In genomic region chr14:91067186-91067585, GRCh38 we compare ENCODE assay signal across 12 cellular contexts. TPM values are rescaled to one million over a fixed set of nuclear protein-coding genes. Genes with fewer than 3 reads are reported as not detected.
DNase-seq lines count a peak whose midpoint lies in the region; ATAC-seq and TF ChIP-seq lines count a peak whose summit lies in the region.
"Had no signal": no experiment of that assay in that cellular context is flagged by ENCODE, and none has a peak within 500 bp of the region (broad histone marks: within the 10 kb centered on the region; RNA-seq: fewer than 3 reads in every experiment).

No MANE protein-coding gene starts in this region.

- H3K27ac Mint-ChIP-seq in T-helper 17 cell, result no peak overlapping the region
- H3K27ac Mint-ChIP-seq in activated naive CD4-positive, alpha-beta T cell treated with anti-CD3 and anti-CD28 coated beads, Interleukin-2, amount 10 ng/mL, durations not matched to agents 7 days and 5 days, result peak overlapping the region; percentile 81

- no peaks in the 10 kb centered on the region for H3K27me3 ChIP-seq in Loucy (ENCODE audit: insufficient read depth, low read length, poor library complexity, severe bottlenecking)
- no peaks in the 10 kb centered on the region for H3K27me3 ChIP-seq in spleen (replicated peaks in 1 of 7)
- no peaks in the 10 kb centered on the region for H3K27me3 ChIP-seq in trophoblast cell (ENCODE audit: insufficient read depth, low read length)

- H3K79me2 ChIP-seq in Loucy (ENCODE audit: insufficient read depth, low read length), result peaks cover 8% of the 10 kb centered on the region; the same call in 1 of the 2 replicates
- no peaks in the 10 kb centered on the region for H3K79me2 ChIP-seq in trophoblast cell (ENCODE audit: control insufficient read depth, insufficient read depth, low read length, poor library complexity)

- intact Hi-C loops in spleen (cut with DNase I; ENCODE audit: low total_unique reads), result no loop called here

- no peak overlapping the region for H3K14ac ChIP-seq in trophoblast cell (ENCODE audit: low read length)

- peaks cover 2% of the 10 kb centered on the region for H3K36me3 Mint-ChIP-seq in T-helper 17 cell (ENCODE audit: low read depth)
- peaks cover 43% of the 10 kb centered on the region for H3K36me3 Mint-ChIP-seq in activated naive CD4-positive, alpha-beta T cell treated with anti-CD3 and anti-CD28 coated beads, Interleukin-2, amount 10 ng/mL, durations not matched to agents 7 days and 5 days

- peaks cover 54% of the 10 kb centered on the region for H3K4me1 Mint-ChIP-seq in T-helper 17 cell
- H3K4me1 Mint-ChIP-seq in activated naive CD4-positive, alpha-beta T cell treated with anti-CD3 and anti-CD28 coated beads, Interleukin-2, amount 10 ng/mL, durations not matched to agents 7 days and 5 days, result peaks cover 79% of the 10 kb centered on the region

- H3K9ac ChIP-seq in Loucy (ENCODE audit: low read depth, low read length, poor library complexity, severe bottlenecking) (no peak overlapping the region), trophoblast cell (ENCODE audit: low read length) (no peak overlapping the region)

- H3K4me2 ChIP-seq in Loucy (ENCODE audit: low read depth, low read length, poor library complexity, severe bottlenecking), result peak overlapping the region; percentile 41
- H3K4me2 ChIP-seq in trophoblast cell (ENCODE audit: low read length), result no peak overlapping the region

- H3K9me3 ChIP-seq in Loucy (ENCODE audit: insufficient read depth, low read depth, low read length) (no peaks in the 10 kb centered on the region), T-helper 17 cell (ENCODE audit: control insufficient read depth, low read length, poor library complexity, severe bottlenecking) (no peaks in the 10 kb centered on the region), spleen (peaks cover 0 to 6% (median 0%) of the 10 kb centered on the region in 8 donors), trophoblast cell (ENCODE audit: insufficient read depth, low read depth, low read length) (no peaks in the 10 kb centered on the region)

- peaks cover 14% of the 10 kb centered on the region for H3F3A ChIP-seq in Loucy (ENCODE audit: low read depth)

- WGBS in spleen, 5 donors, result 38 to 54% (median 53%) methylated on average over 1 of the region's 1 CpG
- no CpG with 5 or more reads among the region's 1 CpG for WGBS in trophoblast cell (ENCODE audit: extremely low coverage, insufficient coverage, insufficient read length)

- H3K9me3 Mint-ChIP-seq in activated naive CD4-positive, alpha-beta T cell treated with anti-CD3 and anti-CD28 coated beads, Interleukin-2, amount 10 ng/mL, durations not matched to agents 7 days and 5 days, result peaks cover 9% of the 10 kb centered on the region

- H3K4ac ChIP-seq in trophoblast cell (ENCODE audit: low read depth, low read length), result no peak overlapping the region

- H3K36me3 ChIP-seq in Loucy (ENCODE audit: insufficient read depth, low read length), result no peaks in the 10 kb centered on the region
- no peaks in the 10 kb centered on the region for H3K36me3 ChIP-seq in spleen
- no peaks in the 10 kb centered on the region for H3K36me3 ChIP-seq in trophoblast cell (ENCODE audit: control insufficient read depth in 1 of 2, insufficient read depth in 2 of 2, low read length in 2 of 2)

- no peaks in the 10 kb centered on the region for H3K27me3 Mint-ChIP-seq in T-helper 17 cell
- H3K27me3 Mint-ChIP-seq in activated naive CD4-positive, alpha-beta T cell treated with anti-CD3 and anti-CD28 coated beads, Interleukin-2, amount 10 ng/mL, durations not matched to agents 7 days and 5 days, result no peaks in the 10 kb centered on the region

- no peak overlapping the region for H3K18ac ChIP-seq in trophoblast cell (ENCODE audit: low read length)

- no peak overlapping the region for H2AK5ac ChIP-seq in trophoblast cell (ENCODE audit: low read length)

- no peak for TF ChIP-seq CTCF in Loucy (conservative IDR thresholded peaks at IDR 0.05; ENCODE audit: low read length)
- no peak for TF ChIP-seq CTCF in spleen (IDR thresholded peaks at IDR 0.05 in 8 of 11, conservative IDR thresholded peaks at IDR 0.05 in 3 of 11)

- no peaks in the 10 kb centered on the region for H3K79me1 ChIP-seq in trophoblast cell (ENCODE audit: low read length)

- H3K27ac ChIP-seq in spleen, result peak overlapping the region in 5 of 8 donors; percentile 2 to 66 (median 41)
- H3K27ac ChIP-seq in trophoblast cell (ENCODE audit: low read depth, low read length), result no peak overlapping the region

- no peaks in the 10 kb centered on the region for H4K20me1 ChIP-seq in Loucy (ENCODE audit: insufficient read depth, low read length, poor library complexity, severe bottlenecking)

- H3K9me2 ChIP-seq in Loucy (replicated peaks; ENCODE audit: low read depth, low read length), result no peaks in the 10 kb centered on the region

- no peak for TF ChIP-seq POLR2A in spleen (IDR thresholded peaks at IDR 0.05)

- H2BK120ac ChIP-seq in trophoblast cell (ENCODE audit: insufficient read depth, low read length, poor library complexity), result no peak overlapping the region

- H4K8ac ChIP-seq in trophoblast cell (ENCODE audit: low read depth, low read length), result no peak overlapping the region

- H3K4me3 ChIP-seq in Loucy (ENCODE audit: low read length, poor library complexity, severe bottlenecking), result no peak overlapping the region
- H3K4me3 ChIP-seq in spleen, result no peak overlapping the region
- no peak overlapping the region for H3K4me3 ChIP-seq in trophoblast cell (ENCODE audit: low read depth, low read length)

- H3K4me3 Mint-ChIP-seq in T-helper 17 cell, result no peak overlapping the region
- no peak overlapping the region for H3K4me3 Mint-ChIP-seq in activated naive CD4-positive, alpha-beta T cell treated with anti-CD3 and anti-CD28 coated beads, Interleukin-2, amount 10 ng/mL, durations not matched to agents 7 days and 5 days

- no peak overlapping the region for H2BK12ac ChIP-seq in trophoblast cell (ENCODE audit: low read length)

- CTCF ChIA-PET in activated naive CD4-positive, alpha-beta T cell treated with anti-CD3 and anti-CD28 coated beads, Interleukin-2, amount 10 ng/mL, durations not matched to agents 7 days and 5 days (lab: Charles Lee), result no interaction called here

- no peak overlapping the region for H2BK5ac ChIP-seq in trophoblast cell (ENCODE audit: low read depth, low read length, poor library complexity)

- no peak overlapping the region for H4K12ac ChIP-seq in trophoblast cell (ENCODE audit: low read depth, low read length)

- DNase-seq in T-helper 17 cell, result no peak
- DNase-seq in activated naive CD4-positive, alpha-beta T cell treated with anti-CD3 and anti-CD28 coated beads, Interleukin-2, amount 10 ng/mL, durations not matched to agents 7 days and 5 days, result peak; percentile 57
- DNase-seq in spleen, result no peak
- DNase-seq in EL, result no peak
- no peak for DNase-seq in NCI-H2196 (lab: John Stamatoyannopoulos, UW; ENCODE audit: unreplicated experiment)
- DNase-seq in trophoblast cell, result no peak
- DNase-seq: C1 segment of cervical spinal cord, mammary epithelial cell, NCI-H2029, NCI-H526 treated with DMSO at 0.1 percent for 48 hours had no signal

- H3K4me1 ChIP-seq in Loucy (ENCODE audit: insufficient read depth, low read length, poor library complexity, severe bottlenecking), result peaks cover 34% of the 10 kb centered on the region
- H3K4me1 ChIP-seq in spleen, result peaks cover 5 to 55% (median 36%) of the 10 kb centered on the region in 6 donors
- no peaks in the 10 kb centered on the region for H3K4me1 ChIP-seq in trophoblast cell (ENCODE audit: control insufficient read depth in 1 of 2, insufficient read depth in 2 of 2, low read length in 2 of 2)

- H2AFZ ChIP-seq in Loucy (ENCODE audit: low read length) (peak overlapping the region; percentile 74; the same call in 1 of the 2 replicates), trophoblast cell (ENCODE audit: insufficient read depth, low read length, poor library complexity) (no peak overlapping the region)

- H3K23ac ChIP-seq in trophoblast cell (ENCODE audit: low read length), result no peak overlapping the region

- ATAC-seq in T-helper 17 cell, result peak; percentile 50
- ATAC-seq: sciatic nerve had no signal

- no peak overlapping the region for H4K91ac ChIP-seq in trophoblast cell (ENCODE audit: low read depth, low read length)

RNA-seq across cellular contexts. Expression of gene RPS6KA5, which starts 6.7 kb away (rescaled TPM):
- total RNA-seq in T-helper 17 cell (10 to 100 TPM; 35.4 to 42.0 TPM), spleen (10 to 100 TPM in 4 of 7 donors, 1 to 10 TPM in 3; 8.2 to 17.8 (median 14.6) TPM)
- 1 to 10 TPM; 1.4 to 2.5 (median 1.7) TPM for polyA plus RNA-seq in spleen
- polyA plus RNA-seq in trophoblast cell (2013), result 15.7 and 15.9 TPM in 2 replicates

RNA-seq across cellular contexts. Expression of gene DGLUCY, which starts 46.7 kb away (rescaled TPM):
- total RNA-seq in T-helper 17 cell (10 to 100 TPM; 81.7 to 86.0 TPM), spleen (100 to 1,000 TPM in 5 of 7 donors, 10 to 100 TPM in 2; 83.2 to 134 (median 106) TPM)
- polyA plus RNA-seq in spleen, result 10 to 100 TPM; 24.1 to 42.9 (median 35.0) TPM
- 8.8 and 10.1 TPM in 2 replicates for polyA plus RNA-seq in trophoblast cell (2013)
